16 cellular contexts compared by ENCODE assay signal in genomic region chr1:36885537-36886441, GRCh38.
DNase-seq lines count a peak whose midpoint lies in the region; ATAC-seq lines count a peak whose summit lies in the region.
"Had no signal": no experiment of that assay in that cellular context is flagged by ENCODE, and none has a peak within 500 bp of the region (broad histone marks: within the 10 kb centered on the region; RNA-seq: fewer than 3 reads in every experiment).

No MANE protein-coding gene starts in this region.

- DNase-seq in Right ventricle myocardium inferior (ENCODE audit: missing footprints) (no peak), cardiac septum (ENCODE audit: low spot score) (no peak), ecto neural progenitor cell (ENCODE audit: low spot score) (peak; percentile 43), left kidney (ENCODE audit: low read depth, low spot score) (peak; percentile 42), NCI-H1930 (lab: John Stamatoyannopoulos, UW) (no peak)
- DNase-seq: activated CD4-positive, alpha-beta T cell treated with anti-CD3 and anti-CD28 coated beads, Interleukin-2, amount 50 U/mL, for 4 hours; activated naive CD8-positive, alpha-beta T cell treated with anti-CD3 and anti-CD28 coated beads, Interleukin-2, amount 10 ng/mL, durations not matched to agents 7 days and 5 days; activated T-cell treated with anti-CD3 and anti-CD28 coated beads, Interleukin-2, amount 50 U/mL, for 72 hours; brain microvascular endothelial cell; erythroblast; midbrain; NCI-H1436 treated with DMSO at 0.1 percent for 48 hours; nucleus accumbens; PC-3 had no signal

- ATAC-seq in Right ventricle myocardium inferior: peak; percentile 83
- no peak for ATAC-seq in GM19351 (IDR thresholded peaks at IDR 0.05; ENCODE audit: unreplicated experiment)
- no peak for ATAC-seq in GM21447 (IDR thresholded peaks at IDR 0.05; ENCODE audit: unreplicated experiment)
- ATAC-seq: activated T-cell treated with anti-CD3 and anti-CD28 coated beads, Interleukin-2, amount 50 U/mL, for 72 hours; PC-3 had no signal

- intact Hi-C loops in Right ventricle myocardium inferior (cut with DNase I) (no loop called here), cardiac septum (cut with DNase I) (no loop called here)

Comparison
In these comparisons a context has a peak if more than half of its experiments do, and no peak if none do; other contexts are left out.
1. DNase-seq: peak in ecto neural progenitor cell (single experiment) and left kidney (single experiment); none in Right ventricle myocardium inferior (single experiment), cardiac septum (single experiment) and NCI-H1930 (0 of 2).